In genomic region chr2:216034065-216034464, GRCh38 we compare ENCODE assay signal across 9 cellular contexts. TPM values are rescaled to one million over a fixed set of nuclear protein-coding genes. Genes with fewer than 3 reads are reported as not detected.
DNase-seq lines count a peak whose midpoint lies in the region; ATAC-seq, FAIRE-seq and TF ChIP-seq lines count a peak whose summit lies in the region.
"Had no signal": no experiment of that assay in that cellular context is flagged by ENCODE, and none has a peak within 500 bp of the region (broad histone marks: within the 10 kb centered on the region; RNA-seq: fewer than 3 reads in every experiment).

No MANE protein-coding gene starts in this region.

- no peak overlapping the region for H2AFZ ChIP-seq in endothelial cell of umbilical vein (ENCODE audit: low read depth, low read length)

- no peaks in the 10 kb centered on the region for H3K27me3 ChIP-seq in endothelial cell of umbilical vein (ENCODE audit: control insufficient read depth in 2 of 2, insufficient read depth in 2 of 2, low read length in 2 of 2)
- no peaks in the 10 kb centered on the region for H3K27me3 ChIP-seq in naive thymus-derived CD4-positive, alpha-beta T cell (ENCODE audit: control insufficient read depth in 2 of 2, insufficient read depth in 2 of 2, low read length in 2 of 2)

- peak; percentile 39 for ATAC-seq in HG03045 (IDR thresholded peaks at IDR 0.05; ENCODE audit: unreplicated experiment)
- ATAC-seq in naive thymus-derived CD4-positive, alpha-beta T cell: peak; percentile 89
- ATAC-seq in stimulated activated memory B cell treated with anti-CD40 and anti-IgM and Interleukin-4, amounts not matched to agents 10 μg/mL and 1 μg/mL and 100 μg/mL, for 72 hours: peak; percentile 65

- no peak for TF ChIP-seq POLR2A in endothelial cell of umbilical vein (IDR thresholded peaks at IDR 0.05; ENCODE audit: low read depth, low read length)

- intact Hi-C loops in endothelial cell of umbilical vein (cut with micrococcal nuclease): loop anchor here (1.0 kb wide), 3 partner anchors 71 to 632 kb away; partner anchors contain the start of gene XRCC5
- intact Hi-C loops in naive thymus-derived CD4-positive, alpha-beta T cell (cut with micrococcal nuclease): loop anchor here (1.0 to 5.0 kb wide), 11 partner anchors 15 to 633 kb away; partner anchors contain the start of genes PECR (in 1 of the 2), SMARCAL1 (in 1 of the 2), TMEM169 (in 1 of the 2) and XRCC5 (in 1 of the 2)

- H3K27ac Mint-ChIP-seq in naive thymus-derived CD4-positive, alpha-beta T cell: peak overlapping the region in 1 of 9 donors; percentile 13
- no peak overlapping the region for H3K27ac Mint-ChIP-seq in stimulated activated memory B cell treated with anti-CD40 and anti-IgM and Interleukin-4, amounts not matched to agents 10 μg/mL and 1 μg/mL and 100 μg/mL, for 72 hours
- H3K27ac Mint-ChIP-seq: stimulated activated naive CD8-positive, alpha-beta T cell treated with anti-CD3 and anti-CD28 coated beads, Interleukin-15, Interleukin-2, amounts not matched to agents 100 ng/mL and 50 ng/mL, for 24 hours had no signal

- no peak overlapping the region for H3K27ac ChIP-seq in endothelial cell of umbilical vein (ENCODE audit: insufficient read depth, low read depth, low read length)
- no peak overlapping the region for H3K27ac ChIP-seq in naive thymus-derived CD4-positive, alpha-beta T cell (ENCODE audit: low read depth, low read length)

- no peaks in the 10 kb centered on the region for H3K9me1 ChIP-seq in endothelial cell of umbilical vein (replicated peaks; ENCODE audit: control insufficient read depth, extremely low read depth, insufficient read depth, low read length)

- no TSS peak for BruUV-seq in endothelial cell of umbilical vein (replicated peaks; lab: Mats Ljungman, UMichigan)

- no peaks in the 10 kb centered on the region for H4K20me1 ChIP-seq in endothelial cell of umbilical vein (replicated peaks; ENCODE audit: control insufficient read depth, extremely low read depth, insufficient read depth, low read length)

- H3K4me1 ChIP-seq in endothelial cell of umbilical vein (ENCODE audit: control insufficient read depth, extremely low read depth, insufficient read depth, low read length): no peaks in the 10 kb centered on the region
- H3K4me1 ChIP-seq in naive thymus-derived CD4-positive, alpha-beta T cell (ENCODE audit: control insufficient read depth in 2 of 2, insufficient read depth in 2 of 2, low read length in 2 of 2): peaks cover 0 to 10% of the 10 kb centered on the region in 2 donors

- no peak overlapping the region for H3K9ac ChIP-seq in endothelial cell of umbilical vein (replicated peaks; ENCODE audit: extremely low read depth, insufficient read depth, low read length)

- H3K36me3 Mint-ChIP-seq in naive thymus-derived CD4-positive, alpha-beta T cell: peaks cover 0 to 35% (median 17%) of the 10 kb centered on the region in 5 donors
- peaks cover under 1% of the 10 kb centered on the region for H3K36me3 Mint-ChIP-seq in stimulated activated memory B cell treated with anti-CD40 and anti-IgM and Interleukin-4, amounts not matched to agents 10 μg/mL and 1 μg/mL and 100 μg/mL, for 72 hours

- H3K9me3 Mint-ChIP-seq in naive thymus-derived CD4-positive, alpha-beta T cell: no peaks in the 10 kb centered on the region
- no peaks in the 10 kb centered on the region for H3K9me3 Mint-ChIP-seq in stimulated activated memory B cell treated with anti-CD40 and anti-IgM and Interleukin-4, amounts not matched to agents 10 μg/mL and 1 μg/mL and 100 μg/mL, for 72 hours
- H3K9me3 Mint-ChIP-seq: stimulated activated naive CD8-positive, alpha-beta T cell treated with anti-CD3 and anti-CD28 coated beads, Interleukin-15, Interleukin-2, amounts not matched to agents 100 ng/mL and 50 ng/mL, for 24 hours had no signal

- CTCF ChIA-PET in endothelial cell of umbilical vein (lab: Charles Lee): interaction anchor here (0.7 to 3.6 kb wide), 15 partner anchors 9 to 632 kb away, joined by 3 to 19 read pairs (median 4); partner anchors contain the start of genes PECR, TMEM169 and XRCC5
- CTCF ChIA-PET in naive thymus-derived CD4-positive, alpha-beta T cell (lab: Charles Lee): interaction anchor here (0.6 to 2.5 kb wide), 16 partner anchors 9 to 112 kb away, joined by 3 to 12 read pairs (median 6); no protein-coding TSS in a partner anchor

- peak; percentile 84 for FAIRE-seq in endothelial cell of umbilical vein (lab: Jason Lieb, UNC)

- peak; percentile 84 to 86 for TF ChIP-seq CTCF in endothelial cell of umbilical vein (IDR thresholded peaks at IDR 0.05; ENCODE audit: extremely low read depth in 1 of 2, insufficient read depth in 1 of 2, low read depth in 1 of 2, low read length in 2 of 2)

- no peaks in the 10 kb centered on the region for H3K36me3 ChIP-seq in endothelial cell of umbilical vein (ENCODE audit: control insufficient read depth in 2 of 2, extremely low read depth in 1 of 2, insufficient read depth in 2 of 2, low read length in 2 of 2)
- H3K36me3 ChIP-seq in naive thymus-derived CD4-positive, alpha-beta T cell (ENCODE audit: control insufficient read depth in 2 of 3, insufficient read depth in 3 of 3, low read length in 3 of 3): peaks cover 0 to 28% (median 0%) of the 10 kb centered on the region in 3 experiments

- no peaks in the 10 kb centered on the region for H3K79me2 ChIP-seq in endothelial cell of umbilical vein (ENCODE audit: control insufficient read depth, insufficient read depth, low read length)

- H3K4me2 ChIP-seq in endothelial cell of umbilical vein (ENCODE audit: insufficient read depth, low read length): no peak overlapping the region

- DNase-seq in NCI-H2107 treated with DMSO at 0.1 percent for 48 hours (lab: John Stamatoyannopoulos, UW; ENCODE audit: unreplicated experiment) (peak; percentile 35), NCI-H2107 (lab: John Stamatoyannopoulos, UW) (no peak), NCI-H82 (lab: John Stamatoyannopoulos, UW) (peak; percentile 81), endothelial cell of umbilical vein (ENCODE audit: low read depth, low spot score) (peak; percentile 77)
- DNase-seq in activated CD8-positive, alpha-beta memory T cell treated with anti-CD3 and anti-CD28 coated beads for 4 hours (ENCODE audit: low read depth in 2 of 2): peak; percentile 54 to 62
- DNase-seq in naive thymus-derived CD4-positive, alpha-beta T cell: peak; percentile 50 to 83 (median 69)

- no peak overlapping the region for H3K4me3 Mint-ChIP-seq in naive thymus-derived CD4-positive, alpha-beta T cell
- H3K4me3 Mint-ChIP-seq in stimulated activated memory B cell treated with anti-CD40 and anti-IgM and Interleukin-4, amounts not matched to agents 10 μg/mL and 1 μg/mL and 100 μg/mL, for 72 hours: no peak overlapping the region
- H3K4me3 Mint-ChIP-seq: stimulated activated naive CD8-positive, alpha-beta T cell treated with anti-CD3 and anti-CD28 coated beads, Interleukin-15, Interleukin-2, amounts not matched to agents 100 ng/mL and 50 ng/mL, for 24 hours had no signal

- POLR2A ChIA-PET in endothelial cell of umbilical vein (lab: Charles Lee): no interaction called here
- POLR2A ChIA-PET in naive thymus-derived CD4-positive, alpha-beta T cell (lab: Charles Lee): interaction anchor here (1.5 to 1.6 kb wide), 2 partner anchors 24 to 47 kb away, joined by 4 to 5 read pairs; partner anchors contain the start of genes PECR and TMEM169

- H3K4me1 Mint-ChIP-seq in naive thymus-derived CD4-positive, alpha-beta T cell: peaks cover 15 to 31% (median 25%) of the 10 kb centered on the region in 7 donors
- peaks cover 36% of the 10 kb centered on the region for H3K4me1 Mint-ChIP-seq in stimulated activated memory B cell treated with anti-CD40 and anti-IgM and Interleukin-4, amounts not matched to agents 10 μg/mL and 1 μg/mL and 100 μg/mL, for 72 hours

- no peaks in the 10 kb centered on the region for H3K27me3 Mint-ChIP-seq in naive thymus-derived CD4-positive, alpha-beta T cell
- H3K27me3 Mint-ChIP-seq in stimulated activated memory B cell treated with anti-CD40 and anti-IgM and Interleukin-4, amounts not matched to agents 10 μg/mL and 1 μg/mL and 100 μg/mL, for 72 hours: no peaks in the 10 kb centered on the region
- H3K27me3 Mint-ChIP-seq: stimulated activated naive CD8-positive, alpha-beta T cell treated with anti-CD3 and anti-CD28 coated beads, Interleukin-15, Interleukin-2, amounts not matched to agents 100 ng/mL and 50 ng/mL, for 24 hours had no signal

- H3K4me3 ChIP-seq in endothelial cell of umbilical vein (replicated peaks in 1 of 3; ENCODE audit: insufficient read depth in 1 of 3, low read depth in 1 of 3, low read length in 3 of 3): no peak overlapping the region
- H3K4me3 ChIP-seq in naive thymus-derived CD4-positive, alpha-beta T cell (ENCODE audit: low read length): no peak overlapping the region

- dilution Hi-C loops in endothelial cell of umbilical vein (cut with MboI; ENCODE audit: extremely low pct_ligation_motif_present, low sequenced_read_pairs): no loop called here

- H3K9me3 ChIP-seq in endothelial cell of umbilical vein (replicated peaks; ENCODE audit: control insufficient read depth, insufficient read depth, low read length): no peaks in the 10 kb centered on the region
- H3K9me3 ChIP-seq in naive thymus-derived CD4-positive, alpha-beta T cell (ENCODE audit: control insufficient read depth in 2 of 3, low read length in 3 of 3): no peaks in the 10 kb centered on the region

RNA-seq across cellular contexts. Expression of gene MREG, which starts 20.7 kb away (rescaled TPM):
- total RNA-seq in endothelial cell of umbilical vein: 3.1 and 3.9 TPM in 2 replicates
- 0.37 and 0.41 TPM in 2 replicates for polyA plus RNA-seq in endothelial cell of umbilical vein
- 0.53 and 0.72 TPM in 2 replicates for polyA plus RNA-seq in endothelial cell of umbilical vein (2011; cell fraction: cytosol; rRNA removed)
- 1.0 and 1.1 TPM in 2 replicates for polyA plus RNA-seq in endothelial cell of umbilical vein (2011; cell fraction: nucleus; rRNA removed)
- polyA plus RNA-seq in endothelial cell of umbilical vein (2012): 2.5 and 4.1 TPM in 2 replicates
- 0.58 and 1.6 TPM in 2 replicates for polyA minus RNA-seq in endothelial cell of umbilical vein
- polyA minus RNA-seq in endothelial cell of umbilical vein (2011; cell fraction: cytosol; rRNA and poly(A)+ RNA removed): 3.2 TPM
- polyA minus RNA-seq in endothelial cell of umbilical vein (2011; cell fraction: nucleus; rRNA and poly(A)+ RNA removed): 0.43 and 0.53 TPM in 2 replicates
- total RNA-seq in naive thymus-derived CD4-positive, alpha-beta T cell: 1 to 10 TPM; 4.8 to 8.5 (median 6.4) TPM
- polyA plus RNA-seq in naive thymus-derived CD4-positive, alpha-beta T cell: 1 to 10 TPM in 1 of 2 donors, under 1 TPM in 1; 0.39 to 3.3 TPM

RNA-seq across cellular contexts. Expression of gene PECR, which starts 47.5 kb away (rescaled TPM):
- 5.4 and 6.2 TPM in 2 replicates for total RNA-seq in endothelial cell of umbilical vein
- 4.1 and 4.7 TPM in 2 replicates for polyA plus RNA-seq in endothelial cell of umbilical vein
- 4.4 and 5.3 TPM in 2 replicates for polyA plus RNA-seq in endothelial cell of umbilical vein (2011; cell fraction: cytosol; rRNA removed)
- polyA plus RNA-seq in endothelial cell of umbilical vein (2011; cell fraction: nucleus; rRNA removed): 3.4 and 4.4 TPM in 2 replicates
- polyA plus RNA-seq in endothelial cell of umbilical vein (2012): 6.1 and 7.7 TPM in 2 replicates
- polyA minus RNA-seq in endothelial cell of umbilical vein: 1.9 and 6.0 TPM in 2 replicates
- polyA minus RNA-seq in endothelial cell of umbilical vein (2011; cell fraction: cytosol; rRNA and poly(A)+ RNA removed): 3.5 TPM
- polyA minus RNA-seq in endothelial cell of umbilical vein (2011; cell fraction: nucleus; rRNA and poly(A)+ RNA removed): 2.7 and 4.8 TPM in 2 replicates
- 10 to 100 TPM; 15.7 to 29.9 (median 20.6) TPM for total RNA-seq in naive thymus-derived CD4-positive, alpha-beta T cell
- polyA plus RNA-seq in naive thymus-derived CD4-positive, alpha-beta T cell: 10 to 100 TPM; 31.9 to 34.4 TPM

RNA-seq across cellular contexts. Expression of gene TMEM169, which starts 47.7 kb away (rescaled TPM):
- 0.20 TPM in 1 of 2 replicates, not detected in the other for total RNA-seq in endothelial cell of umbilical vein
- polyA plus RNA-seq in endothelial cell of umbilical vein: not detected in 2 replicates
- polyA plus RNA-seq in endothelial cell of umbilical vein (2011; cell fraction: cytosol; rRNA removed): not detected in 2 replicates
- polyA plus RNA-seq in endothelial cell of umbilical vein (2011; cell fraction: nucleus; rRNA removed): not detected in 2 replicates
- polyA plus RNA-seq in endothelial cell of umbilical vein (2012): 0.07 and 0.18 TPM in 2 replicates
- not detected in 2 replicates for polyA minus RNA-seq in endothelial cell of umbilical vein
- polyA minus RNA-seq in endothelial cell of umbilical vein (2011; cell fraction: cytosol; rRNA and poly(A)+ RNA removed): not detected
- polyA minus RNA-seq in endothelial cell of umbilical vein (2011; cell fraction: nucleus; rRNA and poly(A)+ RNA removed): not detected in 2 replicates
- 1 to 10 TPM; 2.0 to 5.1 (median 2.6) TPM for total RNA-seq in naive thymus-derived CD4-positive, alpha-beta T cell
- 1 to 10 TPM; 3.7 to 4.3 TPM for polyA plus RNA-seq in naive thymus-derived CD4-positive, alpha-beta T cell

Comparison
In these comparisons a context has a peak if more than half of its experiments do, and no peak if none do; other contexts are left out.
1. ATAC-seq: peak in every context shown above with its lines; median percentile 89 in naive thymus-derived CD4-positive, alpha-beta T cell; 65 in stimulated activated memory B cell treated with anti-CD40 and anti-IgM and Interleukin-4, amounts not matched to agents 10 μg/mL and 1 μg/mL and 100 μg/mL, for 72 hours; 39 in HG03045.